ENCODE assay signal across 1 cellular context in genomic region chr2:48755473-48755872, GRCh38.
TF ChIP-seq lines count a peak whose summit lies in the region.

TSS of gene LHCGR (minus strand) at chr2:48755724. CDS start at chr2:48755671, 53 bp downstream.

TF ChIP-seq in HepG2, 621 proteins besides CTCF, POLR2A, EP300 and RAD21 (continued from another document):
- peak; percentile 31; the same call in 1 of the 2 replicates for TF ChIP-seq ZNF687 (CRISPR knock-in tag; IDR thresholded peaks at IDR 0.05)
- TF ChIP-seq MED1 (CRISPR knock-in tag; IDR thresholded peaks at IDR 0.05), result no peak
- 0 out of 2 replicates have a peak, but pooled peaks have one; percentile 22 for TF ChIP-seq ZNF777 (CRISPR knock-in tag; IDR thresholded peaks at IDR 0.05)
- TF ChIP-seq ATF3 (CRISPR knock-in tag; IDR thresholded peaks at IDR 0.05), result no peak
- TF ChIP-seq EZH2 (conservative IDR thresholded peaks at IDR 0.05; ENCODE audit: low read depth, low read length), result 0 out of 2 replicates have a peak, but pooled peaks have one; percentile 24
